30 cellular contexts compared by ENCODE assay signal in genomic region chr15:67799801-67800205, GRCh38. TPM values are rescaled to one million over a fixed set of nuclear protein-coding genes. Genes with fewer than 3 reads are reported as not detected.
"Had no signal": no experiment of that assay in that cellular context is flagged by ENCODE, and none has a peak within 500 bp of the region (broad histone marks: within the 10 kb centered on the region; RNA-seq: fewer than 3 reads in every experiment).

No MANE protein-coding gene starts in this region.

- H3K27me3 ChIP-seq: adrenal gland, ascending aorta, brain microvascular endothelial cell, foreskin keratinocyte, hepatocyte, spleen, testis, uterus had no signal

- H3K79me2 ChIP-seq: hepatocyte had no signal

- H3K4me1 Mint-ChIP-seq: activated T-helper 17 cell treated with anti-CD3 and anti-CD28 coated beads, Interleukin-2, amount 50 U/mL, for 72 hours had no signal

- H3K4me2 ChIP-seq: hepatocyte had no signal

- H3K4me3 Mint-ChIP-seq: activated CD8-positive, alpha-beta T cell treated with anti-CD3 and anti-CD28 coated beads, Interleukin-2, amount 10 ng/mL, durations not matched to agents 7 days and 5 days; activated naive CD8-positive, alpha-beta T cell; activated T-cell treated with anti-CD3 and anti-CD28 coated beads, Interleukin-2, amount 50 U/mL, for 24 hours; activated T-helper 17 cell treated with anti-CD3 and anti-CD28 coated beads, Interleukin-2, amount 50 U/mL, for 72 hours; dendritic cell treated with granulocyte-macrophage colony-stimulating factor and Interleukin-4, amounts not matched to agents 40 ng/mL and 50 ng/mL, for 4 days; natural killer cell had no signal

- DNase-seq: activated CD4-positive, alpha-beta T cell treated with anti-CD3 and anti-CD28 coated beads, Interleukin-2, amount 50 U/mL, for 1 hour; activated CD4-positive, CD25-positive, alpha-beta regulatory T cell treated with anti-CD3 and anti-CD28 coated beads, Interleukin-2, amount 50 U/mL, for 72 hours; activated CD8-positive, alpha-beta T cell treated with anti-CD3 and anti-CD28 coated beads, Interleukin-2, amount 10 ng/mL, durations not matched to agents 7 days and 5 days; activated naive CD4-positive, alpha-beta T cell; activated T-cell treated with anti-CD3 and anti-CD28 coated beads, Interleukin-2, amount 50 U/mL, for 24 hours; brain microvascular endothelial cell; caudate nucleus; effector CD4-positive, alpha-beta T cell; foreskin keratinocyte; left ventricle myocardium superior; mammary epithelial cell; midbrain; natural killer cell; spleen; stimulated activated CD4-positive, alpha-beta T cell treated with anti-CD3 and anti-CD28 coated beads, Interleukin-4, amount 100 ng/mL, for 1 hour; stimulated activated naive CD4-positive, alpha-beta T cell; T1000; testis; trophoblast cell; uterus had no signal

- FAIRE-seq: endometrium had no signal

- H2AFZ ChIP-seq: hepatocyte had no signal

- H3K36me3 ChIP-seq: adrenal gland, brain microvascular endothelial cell, prostate gland, uterus had no signal

- H3K4me1 ChIP-seq: adrenal gland, ascending aorta, foreskin keratinocyte, prostate gland, uterus had no signal

- H3K27me3 Mint-ChIP-seq: activated naive CD8-positive, alpha-beta T cell; activated T-cell treated with anti-CD3 and anti-CD28 coated beads, Interleukin-2, amount 50 U/mL, for 24 hours; activated T-helper 17 cell treated with anti-CD3 and anti-CD28 coated beads, Interleukin-2, amount 50 U/mL, for 72 hours; dendritic cell treated with granulocyte-macrophage colony-stimulating factor and Interleukin-4, amounts not matched to agents 40 ng/mL and 50 ng/mL, for 4 days had no signal

- H3K27ac ChIP-seq: adrenal gland, ascending aorta, brain microvascular endothelial cell, foreskin keratinocyte, hepatocyte, prostate gland, spleen, testis, uterus, VCaP had no signal

- H3K27ac Mint-ChIP-seq: activated CD8-positive, alpha-beta T cell treated with anti-CD3 and anti-CD28 coated beads, Interleukin-2, amount 10 ng/mL, durations not matched to agents 7 days and 5 days; activated naive CD8-positive, alpha-beta T cell; activated T-cell treated with anti-CD3 and anti-CD28 coated beads, Interleukin-2, amount 50 U/mL, for 24 hours; activated T-helper 17 cell treated with anti-CD3 and anti-CD28 coated beads, Interleukin-2, amount 50 U/mL, for 72 hours; dendritic cell treated with granulocyte-macrophage colony-stimulating factor and Interleukin-4, amounts not matched to agents 40 ng/mL and 50 ng/mL, for 4 days; natural killer cell had no signal

- H3K9me3 Mint-ChIP-seq: activated T-helper 17 cell treated with anti-CD3 and anti-CD28 coated beads, Interleukin-2, amount 50 U/mL, for 72 hours had no signal

- H3K9me3 ChIP-seq: adrenal gland, prostate gland, testis, uterus had no signal

- H3K4me3 ChIP-seq: adrenal gland, ascending aorta, hepatocyte, prostate gland, spleen, testis, uterus had no signal

RNA-seq across cellular contexts. Expression of gene SKOR1, which starts 25.5 kb away (rescaled TPM):
- total RNA-seq: ascending aorta, foreskin keratinocyte had no signal

RNA-seq across cellular contexts. Expression of gene RNU6-1, which starts 40.0 kb away (rescaled TPM):
- total RNA-seq: activated CD8-positive, alpha-beta T cell treated with anti-CD3 and anti-CD28 coated beads, Interleukin-2, amount 10 ng/mL, durations not matched to agents 7 days and 5 days; activated T-helper 17 cell treated with anti-CD3 and anti-CD28 coated beads, Interleukin-2, amount 50 U/mL, for 72 hours; adrenal gland; ascending aorta; foreskin keratinocyte; hepatocyte; left ventricle myocardium superior; mammary epithelial cell; natural killer cell; osteoblast; prostate gland; spleen; testis; uterus had no signal
